Comparison of ENCODE assay signal across 9 cellular contexts in the genomic region with DNA sequence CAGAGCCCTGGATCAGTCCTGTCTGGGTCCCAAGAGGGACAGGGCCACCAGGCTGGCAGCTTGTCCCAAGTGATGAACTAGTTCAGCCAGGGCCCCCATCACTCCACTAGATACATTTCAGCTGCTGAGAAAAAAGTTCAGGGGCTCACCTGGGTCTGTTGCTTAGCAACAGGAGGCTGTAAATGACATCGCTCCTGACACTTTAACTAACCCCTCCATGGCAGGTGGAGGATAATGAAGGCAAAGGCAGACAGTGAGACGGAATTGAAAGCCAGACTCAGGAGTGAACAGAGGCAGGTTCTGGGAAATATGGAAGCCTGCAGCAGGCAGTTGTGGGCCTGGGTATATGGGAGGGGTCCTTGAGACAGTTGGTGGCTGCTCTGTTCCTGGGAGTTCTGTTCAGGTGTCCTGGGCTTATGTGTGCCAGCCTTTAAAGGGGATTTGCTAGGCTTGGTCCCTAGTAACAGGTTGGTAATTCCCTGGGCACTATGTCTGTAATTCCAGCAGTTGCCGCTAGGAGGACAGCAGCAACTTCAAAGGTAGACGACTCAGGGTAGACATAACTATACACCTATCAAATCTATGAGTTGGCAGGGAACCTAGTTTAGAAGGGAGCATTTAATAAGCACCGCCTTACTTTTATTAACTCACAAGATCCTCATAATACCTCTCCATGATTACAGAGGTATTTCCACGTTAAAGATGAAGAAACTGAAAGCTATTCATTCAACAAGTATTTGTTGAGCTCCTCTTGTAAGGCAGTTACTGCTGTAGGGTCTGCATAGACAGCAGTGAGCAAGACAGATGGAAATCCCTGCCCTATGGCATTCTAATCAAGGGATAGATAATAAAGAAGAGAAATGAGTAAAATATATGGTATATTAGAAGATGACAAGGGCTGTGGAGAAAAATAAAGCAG.
DNase-seq lines count a peak whose midpoint lies in the region; ATAC-seq and TF ChIP-seq lines count a peak whose summit lies in the region.
"Had no signal": no experiment of that assay in that cellular context is flagged by ENCODE, and none has a peak within 500 bp of the region (broad histone marks: within the 10 kb centered on the region; RNA-seq: fewer than 3 reads in every experiment).

No MANE protein-coding gene starts in this region.

- peak; percentile 64 for TF ChIP-seq CTCF in GM12872 (IDR thresholded peaks at IDR 0.05; ENCODE audit: insufficient read depth, low read depth, low read length)
- TF ChIP-seq CTCF in epithelial cell of esophagus (IDR thresholded peaks at IDR 0.05; ENCODE audit: insufficient read depth, low read depth, low read length, missing control alignments), result peak; percentile 87

- DNase-seq in NCI-H2029 treated with DMSO at 0.1 percent for 48 hours (lab: John Stamatoyannopoulos, UW) (peak; percentile 7), epithelial cell of esophagus (ENCODE audit: low read depth) (peak; percentile 70), renal cortical epithelial cell (ENCODE audit: low read depth) (peak; percentile 38), DMS114 treated with DMSO at 0.1 percent for 48 hours (lab: John Stamatoyannopoulos, UW; ENCODE audit: unreplicated experiment) (no peak)
- peak; percentile 71 to 78 for DNase-seq in activated CD4-positive, alpha-beta T cell treated with anti-CD3 and anti-CD28 coated beads, Interleukin-2, amount 50 U/mL, for 48 hours
- DNase-seq: activated B cell treated with CpG ODN at 0.5 μM for 24 hours had no signal

- no peak overlapping the region for H3K4me3 ChIP-seq in epithelial cell of esophagus (ENCODE audit: low read length)

- ATAC-seq in HG02973 (IDR thresholded peaks at IDR 0.05; ENCODE audit: unreplicated experiment) (no peak), HG02970 (IDR thresholded peaks at IDR 0.05; ENCODE audit: low FRiP score, unreplicated experiment) (no peak)
